In the genomic region with DNA sequence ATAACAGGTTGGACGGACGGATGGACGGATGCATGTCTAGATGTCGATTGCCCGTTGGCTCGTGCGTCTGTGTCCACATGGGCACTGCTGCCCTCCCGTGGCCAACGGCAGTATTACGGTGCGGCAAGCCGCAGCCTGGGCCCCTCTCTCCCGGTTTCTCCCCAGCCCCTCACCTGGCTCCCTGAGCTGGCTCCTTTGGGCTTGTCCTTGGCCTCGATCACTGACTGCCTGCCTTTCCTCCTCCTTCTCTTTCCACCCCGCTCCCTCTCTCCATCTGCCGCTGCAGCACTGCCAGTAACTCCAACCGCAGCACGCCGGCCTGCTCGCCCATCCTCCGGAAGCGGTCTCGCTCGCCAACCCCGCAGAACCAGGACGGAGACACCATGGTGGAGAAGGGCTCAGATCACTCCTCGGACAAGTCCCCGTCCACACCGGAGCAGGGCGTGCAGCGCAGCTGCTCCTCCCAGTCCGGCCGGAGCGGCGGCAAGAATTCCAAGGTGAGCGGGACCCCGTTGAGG, we compare ENCODE assay signal across 8 cellular contexts.
A peak's percentile ranks its signal among the peaks of the same experiment; 100 is the strongest.
DNase-seq lines count a peak whose midpoint lies in the region; ATAC-seq lines count a peak whose summit lies in the region.

No MANE protein-coding gene starts in this region.

- no peaks in the 10 kb centered on the region for H3K4me1 ChIP-seq in adipocyte (ENCODE audit: control insufficient read depth, insufficient read depth, low read length)

- ATAC-seq in GM21737 (IDR thresholded peaks at IDR 0.05; ENCODE audit: unreplicated experiment) = no peak

- no peaks in the 10 kb centered on the region for H3K27me3 ChIP-seq in adipocyte (replicated peaks; ENCODE audit: control insufficient read depth, insufficient read depth, low read length)

- H3K9ac ChIP-seq in adipocyte (ENCODE audit: low read length) = no peak overlapping the region

- intact Hi-C loops in cardiac septum (cut with DNase I) = loop anchor here (2.0 kb wide), 1 partner anchor 66 kb away; no protein-coding TSS in a partner anchor

- H3K36me3 ChIP-seq in adipocyte (ENCODE audit: control insufficient read depth, insufficient read depth, low read length, severe bottlenecking) = no peaks in the 10 kb centered on the region

- no peak overlapping the region for H3K4me3 ChIP-seq in adipocyte (ENCODE audit: low read length)

- no peaks in the 10 kb centered on the region for H3K9me3 ChIP-seq in adipocyte (ENCODE audit: control insufficient read depth, low read length)

- DNase-seq in CD1c-positive myeloid dendritic cell (ENCODE audit: extremely low spot score) = peak; percentile 64
- DNase-seq in GM19240 (ENCODE audit: insufficient read length, low spot score) = peak; percentile 76
- DNase-seq in HuH-7.5 (ENCODE audit: low spot score) = peak; percentile 68
- DNase-seq in T-helper 1 cell = peak in 4 of 5 donors; percentile 29 to 40 (median 36)
- DNase-seq in adipocyte (ENCODE audit: low read depth) = peak; percentile 85
- DNase-seq in cardiac septum (ENCODE audit: low spot score) = peak; percentile 88
- DNase-seq in retina = peak; percentile 80

Comparison
In these comparisons a context has a peak if more than half of its experiments do, and no peak if none do; other contexts are left out.
1. DNase-seq: peak in every context shown above with its lines; median percentile 88 in cardiac septum; 85 in adipocyte; 80 in retina; 76 in GM19240; 68 in HuH-7.5; 64 in CD1c-positive myeloid dendritic cell; 36 in T-helper 1 cell.